13 cellular contexts compared by ENCODE assay signal in genomic region chr13:34153428-34154180, GRCh38.
A peak's percentile ranks its signal among the peaks of the same experiment; 100 is the strongest.
DNase-seq lines count a peak whose midpoint lies in the region; ATAC-seq, FAIRE-seq and TF ChIP-seq lines count a peak whose summit lies in the region.
"Had no signal": no experiment of that assay in that cellular context is flagged by ENCODE, and none has a peak within 500 bp of the region (broad histone marks: within the 10 kb centered on the region; RNA-seq: fewer than 3 reads in every experiment).

No MANE protein-coding gene starts in this region.

- H3K36me3 Mint-ChIP-seq in nephron progenitor cell (ENCODE audit: low read depth): no peaks in the 10 kb centered on the region
- no peaks in the 10 kb centered on the region for H3K36me3 Mint-ChIP-seq in activated naive CD8-positive, alpha-beta T cell treated with anti-CD3 and anti-CD28 coated beads for 36 hours

- H3K36me3 ChIP-seq in HUES64 (ENCODE audit: insufficient read depth, low read length): no peaks in the 10 kb centered on the region

- H3K9me3 Mint-ChIP-seq in nephron progenitor cell: no peaks in the 10 kb centered on the region
- peaks cover 3% of the 10 kb centered on the region for H3K9me3 Mint-ChIP-seq in activated naive CD8-positive, alpha-beta T cell treated with anti-CD3 and anti-CD28 coated beads for 36 hours

- H3K9ac ChIP-seq in HUES64 (ENCODE audit: low read depth, low read length): no peak overlapping the region

- no peak overlapping the region for H3K4me3 ChIP-seq in HUES64 (ENCODE audit: low read length)

- ATAC-seq in HG02678 (IDR thresholded peaks at IDR 0.05; ENCODE audit: unreplicated experiment): no peak
- ATAC-seq: stimulated activated naive CD8-positive, alpha-beta T cell treated with anti-CD3 and anti-CD28 coated beads, Interleukin-15, Interleukin-2, amounts not matched to agents 100 U/mL and 50 U/mL, for 24 hours had no signal

- FAIRE-seq in A204.1 (lab: Jason Lieb, UNC): peak; percentile 6

- no peak overlapping the region for H3K4me3 Mint-ChIP-seq in nephron progenitor cell
- H3K4me3 Mint-ChIP-seq in activated naive CD8-positive, alpha-beta T cell treated with anti-CD3 and anti-CD28 coated beads for 36 hours: no peak overlapping the region

- peaks cover 25% of the 10 kb centered on the region for H3K4me1 Mint-ChIP-seq in nephron progenitor cell
- peaks cover 9% of the 10 kb centered on the region for H3K4me1 Mint-ChIP-seq in activated naive CD8-positive, alpha-beta T cell treated with anti-CD3 and anti-CD28 coated beads for 36 hours

- H3K9me3 ChIP-seq in HUES64 (ENCODE audit: insufficient read depth, low read depth, low read length): no peaks in the 10 kb centered on the region

- DNase-seq in cerebellar cortex (ENCODE audit: low spot score) (peak; percentile 67), nephron progenitor cell (no peak), NCI-H146 treated with DMSO at 0.1 percent for 48 hours (lab: John Stamatoyannopoulos, UW; ENCODE audit: unreplicated experiment) (no peak), activated gamma-delta T cell (lab: John Stamatoyannopoulos, UW) (no peak)
- no peak for DNase-seq in activated naive CD8-positive, alpha-beta T cell treated with anti-CD3 and anti-CD28 coated beads for 36 hours
- DNase-seq: activated CD4-positive, alpha-beta T cell treated with anti-CD3 and anti-CD28 coated beads, Interleukin-2, amount 50 U/mL, for 48 hours; activated naive CD4-positive, alpha-beta T cell treated with anti-CD3 and anti-CD28 coated beads, Interleukin-2, amount 50 U/mL, for 16 hours; NCI-H2081 treated with DMSO at 0.1 percent for 48 hours; NCI-H526; stimulated activated naive CD8-positive, alpha-beta T cell treated with anti-CD3 and anti-CD28 coated beads, Interleukin-15, Interleukin-2, amounts not matched to agents 100 U/mL and 50 U/mL, for 24 hours had no signal

- no peak for TF ChIP-seq CTCF in nephron progenitor cell (IDR thresholded peaks at IDR 0.05)

- no peaks in the 10 kb centered on the region for H3K27me3 ChIP-seq in HUES64 (ENCODE audit: insufficient read depth, low read length)

- peak overlapping the region; percentile 43 for H3K27ac Mint-ChIP-seq in nephron progenitor cell
- H3K27ac Mint-ChIP-seq in activated naive CD8-positive, alpha-beta T cell treated with anti-CD3 and anti-CD28 coated beads for 36 hours: no peak overlapping the region

- H3K27me3 Mint-ChIP-seq in nephron progenitor cell (ENCODE audit: low read depth, poor library complexity): peaks cover 4% of the 10 kb centered on the region
- peaks cover 26% of the 10 kb centered on the region for H3K27me3 Mint-ChIP-seq in activated naive CD8-positive, alpha-beta T cell treated with anti-CD3 and anti-CD28 coated beads for 36 hours

- WGBS in HUES64: 83% methylated on average over 11 of the region's 12 CpGs

- H3K4me1 ChIP-seq in HUES64 (ENCODE audit: insufficient read depth, low read length): peaks cover 35% of the 10 kb centered on the region; the same call in 1 of the 2 replicates

- H3K27ac ChIP-seq in HUES64 (ENCODE audit: low read depth, low read length): 0 out of 2 replicates have a peak overlapping the region, but pooled peaks have one; percentile 27
